8 cellular contexts compared by ENCODE assay signal in genomic region chr1:62746086-62746808, GRCh38. TPM values are rescaled to one million over a fixed set of nuclear protein-coding genes. Genes with fewer than 3 reads are reported as not detected.
A peak's percentile ranks its signal among the peaks of the same experiment; 100 is the strongest.
DNase-seq lines count a peak whose midpoint lies in the region; TF ChIP-seq lines count a peak whose summit lies in the region.

No MANE protein-coding gene starts in this region.

- peak overlapping the region; percentile 47; the same call in 1 of the 2 replicates for H3K4me2 ChIP-seq in SK-N-SH

- TF ChIP-seq CTCF in SK-N-SH (IDR thresholded peaks at IDR 0.05) (peak; percentile 81), fibroblast of pulmonary artery (IDR thresholded peaks at IDR 0.05; ENCODE audit: low read length, missing control alignments) (peak; percentile 59), progenitor cell of endocrine pancreas (IDR thresholded peaks at IDR 0.05; ENCODE audit: unreplicated experiment) (peak; percentile 71)

- no peak for TF ChIP-seq EP300 in SK-N-SH (IDR thresholded peaks at IDR 0.05; ENCODE audit: borderline replicate concordance in 1 of 2, low read depth in 1 of 2, low read length in 1 of 2)

- 63% methylated on average over 12 of the region's 12 CpGs for WGBS in SK-N-SH (ENCODE audit: low lambda C conversion rate)

- CTCF ChIA-PET in SK-N-SH (lab: Yijun Ruan, JAX), result interaction anchor here (0.6 to 5.3 kb wide), 59 partner anchors 9 to 610 kb away, joined by 3 to 121 read pairs (median 4); partner anchors contain the start of genes DOCK7 and USP1
- CTCF ChIA-PET in activated naive CD4-positive, alpha-beta T cell treated with anti-CD3 and anti-CD28 coated beads, Interleukin-2, amount 10 ng/mL, durations not matched to agents 7 days and 5 days (lab: Charles Lee), result interaction anchor here (0.6 to 4.1 kb wide), 16 partner anchors 17 to 1500 kb away, joined by 3 to 50 read pairs (median 3); no protein-coding TSS in a partner anchor

- peak; percentile 42 for DNase-seq in GM03348 (ENCODE audit: low spot score)
- DNase-seq in M059J (ENCODE audit: low read depth), result peak; percentile 64
- DNase-seq in SK-N-SH, result peak; percentile 56
- DNase-seq in fibroblast of pulmonary artery (ENCODE audit: low read depth), result peak; percentile 75
- no peak for DNase-seq in progenitor cell of endocrine pancreas (ENCODE audit: low spot score, unreplicated experiment)
- no peak for DNase-seq in NCI-H187 treated with DMSO at 0.1 percent for 48 hours (lab: John Stamatoyannopoulos, UW)
- DNase-seq in KG1 (lab: John Stamatoyannopoulos, UW), result no peak
- DNase-seq in activated naive CD4-positive, alpha-beta T cell treated with anti-CD3 and anti-CD28 coated beads, Interleukin-2, amount 10 ng/mL, durations not matched to agents 7 days and 5 days, result no peak

- peaks cover 18% of the 10 kb centered on the region for H3K9me3 Mint-ChIP-seq in progenitor cell of endocrine pancreas (ENCODE audit: low read depth)
- no peaks in the 10 kb centered on the region for H3K9me3 Mint-ChIP-seq in activated naive CD4-positive, alpha-beta T cell treated with anti-CD3 and anti-CD28 coated beads, Interleukin-2, amount 10 ng/mL, durations not matched to agents 7 days and 5 days

- no peaks in the 10 kb centered on the region for H3K79me2 ChIP-seq in SK-N-SH (ENCODE audit: insufficient read depth)

- POLR2A ChIA-PET in SK-N-SH (lab: Yijun Ruan, JAX), result no interaction called here

- H3K27ac Mint-ChIP-seq in progenitor cell of endocrine pancreas, result no peak overlapping the region
- no peak overlapping the region for H3K27ac Mint-ChIP-seq in activated naive CD4-positive, alpha-beta T cell treated with anti-CD3 and anti-CD28 coated beads, Interleukin-2, amount 10 ng/mL, durations not matched to agents 7 days and 5 days

- no peaks in the 10 kb centered on the region for H3K9me3 ChIP-seq in SK-N-SH

- no peaks in the 10 kb centered on the region for H3K4me1 Mint-ChIP-seq in progenitor cell of endocrine pancreas (ENCODE audit: low read depth)
- no peaks in the 10 kb centered on the region for H3K4me1 Mint-ChIP-seq in activated naive CD4-positive, alpha-beta T cell treated with anti-CD3 and anti-CD28 coated beads, Interleukin-2, amount 10 ng/mL, durations not matched to agents 7 days and 5 days

- peak; percentile 92 for TF ChIP-seq RAD21 in SK-N-SH (IDR thresholded peaks at IDR 0.05; ENCODE audit: low read length)

- H4K20me1 ChIP-seq in SK-N-SH (ENCODE audit: insufficient read depth), result no peaks in the 10 kb centered on the region

- no peaks in the 10 kb centered on the region for H3F3A ChIP-seq in SK-N-SH (replicated peaks; ENCODE audit: insufficient read depth)

- no peaks in the 10 kb centered on the region for H3K4me1 ChIP-seq in SK-N-SH (ENCODE audit: control insufficient read depth in 1 of 2, insufficient read depth in 2 of 2, low read depth in 1 of 2, low read length in 1 of 2)

- H3K36me3 ChIP-seq in SK-N-SH (replicated peaks in 1 of 2; ENCODE audit: control insufficient read depth in 1 of 2, insufficient read depth in 2 of 2, low read length in 1 of 2), result no peaks in the 10 kb centered on the region

- no peaks in the 10 kb centered on the region for H3K9me2 ChIP-seq in SK-N-SH

- peak overlapping the region; percentile 20; the same call in 1 of the 2 replicates for H3K9ac ChIP-seq in SK-N-SH

- H3K36me3 Mint-ChIP-seq in progenitor cell of endocrine pancreas (ENCODE audit: insufficient read depth), result peaks cover 3% of the 10 kb centered on the region
- no peaks in the 10 kb centered on the region for H3K36me3 Mint-ChIP-seq in activated naive CD4-positive, alpha-beta T cell treated with anti-CD3 and anti-CD28 coated beads, Interleukin-2, amount 10 ng/mL, durations not matched to agents 7 days and 5 days

- H3K27ac ChIP-seq in SK-N-SH (ENCODE audit: low read depth in 2 of 2, low read length in 1 of 2), result no peak overlapping the region

- no peak overlapping the region for H3K4me3 Mint-ChIP-seq in progenitor cell of endocrine pancreas (ENCODE audit: low read depth)
- H3K4me3 Mint-ChIP-seq in activated naive CD4-positive, alpha-beta T cell treated with anti-CD3 and anti-CD28 coated beads, Interleukin-2, amount 10 ng/mL, durations not matched to agents 7 days and 5 days, result no peak overlapping the region

- H3K27me3 Mint-ChIP-seq in progenitor cell of endocrine pancreas, result no peaks in the 10 kb centered on the region
- peaks cover 10% of the 10 kb centered on the region for H3K27me3 Mint-ChIP-seq in activated naive CD4-positive, alpha-beta T cell treated with anti-CD3 and anti-CD28 coated beads, Interleukin-2, amount 10 ng/mL, durations not matched to agents 7 days and 5 days

- H2AFZ ChIP-seq in SK-N-SH (ENCODE audit: low read depth), result peak overlapping the region; percentile 73; the same call in 1 of the 2 replicates

- no peaks in the 10 kb centered on the region for H3K27me3 ChIP-seq in SK-N-SH (ENCODE audit: insufficient read depth)

- H3K4me3 ChIP-seq in SK-N-SH (ENCODE audit: low read depth in 2 of 2, low read length in 1 of 2), result no peak overlapping the region; a peak in 1 of 4 replicates
- no peak overlapping the region for H3K4me3 ChIP-seq in fibroblast of pulmonary artery (replicated peaks; ENCODE audit: low read depth, low read length)

TF ChIP-seq in SK-N-SH, 30 proteins besides CTCF, POLR2A, EP300 and RAD21:
- no peak for TF ChIP-seq IRF3 (IDR thresholded peaks at IDR 0.05; ENCODE audit: low read depth, low read length)
- TF ChIP-seq FOSL2 (IDR thresholded peaks at IDR 0.05; ENCODE audit: borderline replicate concordance, low read depth), result no peak
- no peak for TF ChIP-seq TAF1 (IDR thresholded peaks at IDR 0.05; ENCODE audit: borderline replicate concordance, low read depth, low read length)
- no peak for TF ChIP-seq RXRA (IDR thresholded peaks at IDR 0.05; ENCODE audit: borderline replicate concordance, low read depth)
- peak; percentile 19; the same call in 1 of the 2 replicates for TF ChIP-seq RFX5 (IDR thresholded peaks at IDR 0.05; ENCODE audit: low read length)
- TF ChIP-seq SMC3 (IDR thresholded peaks at IDR 0.05; ENCODE audit: low read depth, low read length), result peak; percentile 70
- no peak for TF ChIP-seq FOXM1 (IDR thresholded peaks at IDR 0.05; ENCODE audit: low read depth)
- TF ChIP-seq NRF1 (IDR thresholded peaks at IDR 0.05; ENCODE audit: low read depth, low read length), result 0 out of 2 replicates have a peak, but pooled peaks have one; percentile 2
- TF ChIP-seq JUND (IDR thresholded peaks at IDR 0.05), result no peak
- no peak for TF ChIP-seq ZBTB33 (IDR thresholded peaks at IDR 0.05; ENCODE audit: borderline replicate concordance, low read depth)
- no peak for TF ChIP-seq FOXJ3 (CRISPR knock-in tag; IDR thresholded peaks at IDR 0.05)
- no peak for TF ChIP-seq NFIC (IDR thresholded peaks at IDR 0.05; ENCODE audit: borderline replicate concordance)

RNA-seq across cellular contexts. Expression of gene ATG4C, which starts 37.7 kb away (rescaled TPM):
- 9.5 and 12.1 TPM in 2 replicates for total RNA-seq in M059J (2014; rRNA removed; shearing (Covaris generic))
- polyA plus RNA-seq in SK-N-SH (2012; rRNA removed), result 2.8 and 3.0 TPM in 2 replicates
- polyA plus RNA-seq in SK-N-SH (2012; cell fraction: cytosol; rRNA removed), result 4.7 and 5.5 TPM in 2 replicates
- polyA plus RNA-seq in SK-N-SH (2012; cell fraction: nucleus; rRNA removed), result 0.66 and 2.4 TPM in 2 replicates
- 13.0 and 13.2 TPM in 2 replicates for total RNA-seq in progenitor cell of endocrine pancreas

RNA-seq across cellular contexts. Expression of gene DOCK7, which starts 58.1 kb away (rescaled TPM):
- total RNA-seq in M059J (2014; rRNA removed; shearing (Covaris generic)), result 22.6 and 48.4 TPM in 2 replicates
- polyA plus RNA-seq in SK-N-SH (2012; rRNA removed), result 27.6 and 32.0 TPM in 2 replicates
- polyA plus RNA-seq in SK-N-SH (2012; cell fraction: cytosol; rRNA removed), result 33.4 and 41.3 TPM in 2 replicates
- polyA plus RNA-seq in SK-N-SH (2012; cell fraction: nucleus; rRNA removed), result 24.1 and 52.5 TPM in 2 replicates
- 73.1 and 83.0 TPM in 2 replicates for total RNA-seq in progenitor cell of endocrine pancreas

Comparison
In these comparisons a context has a peak if more than half of its experiments do, and no peak if none do; other contexts are left out.
1. DNase-seq: peak in GM03348 (single experiment), M059J (single experiment), SK-N-SH (single experiment) and fibroblast of pulmonary artery (single experiment); none in progenitor cell of endocrine pancreas (single experiment), NCI-H187 treated with DMSO at 0.1 percent for 48 hours (single experiment), KG1 (single experiment) and activated naive CD4-positive, alpha-beta T cell treated with anti-CD3 and anti-CD28 coated beads, Interleukin-2, amount 10 ng/mL, durations not matched to agents 7 days and 5 days (single experiment).
2. Peak in every context shown above with its lines, with median percentiles within 50 percentile points of each other: CTCF ChIP-seq.